Comparison of ENCODE assay signal across 15 cellular contexts in the genomic region with DNA sequence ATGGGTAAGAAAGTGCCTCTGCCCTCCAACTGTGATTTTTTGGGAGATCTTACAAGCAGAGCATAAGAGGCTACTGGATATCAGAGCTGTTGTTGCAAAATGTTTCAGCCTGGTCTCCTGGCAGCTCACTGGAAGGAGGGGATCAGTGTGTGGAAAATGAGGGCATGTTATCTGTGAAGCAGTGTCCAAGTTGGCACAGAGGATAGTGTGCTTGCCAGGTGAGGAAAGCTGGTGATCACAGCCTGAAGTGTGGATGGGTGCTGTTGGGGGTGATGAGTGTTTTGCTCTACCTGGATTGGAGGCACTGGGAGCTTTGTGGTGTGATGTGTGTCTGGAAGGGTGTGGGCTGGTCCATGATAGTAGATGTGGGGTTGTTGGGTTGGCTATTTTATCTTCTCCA.
"Had no signal": no experiment of that assay in that cellular context is flagged by ENCODE, and none has a peak within 500 bp of the region (broad histone marks: within the 10 kb centered on the region; RNA-seq: fewer than 3 reads in every experiment).

No MANE protein-coding gene starts in this region.

- ATAC-seq: effector memory CD8-positive, alpha-beta T cell; gastrocnemius medialis; SK-N-SH treated with all-trans-retinoic acid at 6 μM for 48 hours had no signal

- H3K4me3 ChIP-seq: gastrocnemius medialis, stomach had no signal

- H3K27ac Mint-ChIP-seq: activated CD4-positive, alpha-beta memory T cell treated with anti-CD3 and anti-CD28 coated beads for 36 hours; brain; dendritic cell treated with granulocyte-macrophage colony-stimulating factor and Interleukin-4, amounts not matched to agents 40 ng/mL and 50 ng/mL, for 4 days; nephron had no signal

- H3K36me3 Mint-ChIP-seq: brain had no signal

- H3K4me1 ChIP-seq: gastrocnemius medialis had no signal

- H3K36me3 ChIP-seq: gastrocnemius medialis had no signal

- DNase-seq: activated CD4-positive, alpha-beta memory T cell treated with anti-CD3 and anti-CD28 coated beads for 36 hours; activated CD4-positive, CD25-positive, alpha-beta regulatory T cell treated with anti-CD3 and anti-CD28 coated beads, Interleukin-2, amount 50 U/mL, for 72 hours; activated naive CD4-positive, alpha-beta T cell treated with anti-CD3 and anti-CD28 coated beads, Interleukin-2, amount 50 U/mL, for 16 hours; amygdala; cerebellar nuclear complex; effector memory CD8-positive, alpha-beta T cell; gastrocnemius medialis; kidney glomerular epithelial cell; stimulated activated CD4-positive, alpha-beta T cell treated with anti-CD3 and anti-CD28 coated beads, Interleukin-2, amount 100 ng/mL, for 48 hours; stomach had no signal

- H3K9me3 ChIP-seq: gastrocnemius medialis, stomach had no signal

- H3K27me3 Mint-ChIP-seq: activated CD4-positive, alpha-beta memory T cell treated with anti-CD3 and anti-CD28 coated beads for 36 hours; dendritic cell treated with granulocyte-macrophage colony-stimulating factor and Interleukin-4, amounts not matched to agents 40 ng/mL and 50 ng/mL, for 4 days; effector memory CD8-positive, alpha-beta T cell had no signal

- H3K27ac ChIP-seq: epithelial cell of prostate, gastrocnemius medialis, stomach had no signal

- H3K4me3 Mint-ChIP-seq: activated CD4-positive, alpha-beta memory T cell treated with anti-CD3 and anti-CD28 coated beads for 36 hours; brain; dendritic cell treated with granulocyte-macrophage colony-stimulating factor and Interleukin-4, amounts not matched to agents 40 ng/mL and 50 ng/mL, for 4 days; effector memory CD8-positive, alpha-beta T cell; nephron had no signal

- H3K27me3 ChIP-seq: gastrocnemius medialis, stomach had no signal
